In the genomic region with DNA sequence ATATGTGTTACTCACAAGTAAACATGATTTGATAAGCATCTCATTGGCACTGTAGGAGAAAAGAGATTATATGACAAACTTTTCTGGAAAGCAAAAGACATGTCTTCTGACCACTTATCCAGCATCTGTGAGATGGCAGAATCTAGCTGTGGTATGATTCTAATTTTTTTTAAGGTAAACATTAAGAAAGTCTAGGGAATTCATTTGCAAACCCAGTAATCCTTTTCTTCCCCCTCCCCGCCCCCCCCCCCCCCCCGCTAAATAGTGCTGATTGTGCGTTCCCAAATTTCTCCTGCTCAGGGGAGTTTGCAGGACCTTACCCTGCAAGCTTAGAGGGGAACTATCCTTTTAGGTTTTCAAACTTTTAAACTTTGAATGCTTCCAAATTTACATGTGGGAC, we compare ENCODE assay signal across 17 cellular contexts. TPM values are rescaled to one million over a fixed set of nuclear protein-coding genes. Genes with fewer than 3 reads are reported as not detected.
DNase-seq lines count a peak whose midpoint lies in the region; ATAC-seq and TF ChIP-seq lines count a peak whose summit lies in the region.
"Had no signal": no experiment of that assay in that cellular context is flagged by ENCODE, and none has a peak within 500 bp of the region (broad histone marks: within the 10 kb centered on the region; RNA-seq: fewer than 3 reads in every experiment).

No MANE protein-coding gene starts in this region.

- no peak overlapping the region for H3K4me2 ChIP-seq in GM23248 (ENCODE audit: unreplicated experiment)
- H3K4me2 ChIP-seq: BLaER1 had no signal

- H3K27me3 ChIP-seq in GM23248 (replicated peaks; ENCODE audit: insufficient read depth), result no peaks in the 10 kb centered on the region
- H3K27me3 ChIP-seq: BLaER1 had no signal

- WGBS in GM23248 (ENCODE audit: low coverage in 1 of 2, low lambda C conversion rate in 2 of 2, missing lambda C conversion rate in 2 of 2), 2 experiments, result 50 to 53% methylated on average over 1 to 3 of the region's 3 CpGs

- no peak overlapping the region for H3K9ac ChIP-seq in GM23248
- H3K9ac ChIP-seq: BLaER1 had no signal

- H3K4me1 ChIP-seq in GM23248 (ENCODE audit: insufficient read depth), result peaks cover 16% of the 10 kb centered on the region
- H3K4me1 ChIP-seq: BLaER1, Caco-2 had no signal

- intact Hi-C loops in natural killer cell (cut with micrococcal nuclease), result no loop called here

- H3K4me3 ChIP-seq in GM23248, result no peak overlapping the region
- H3K4me3 ChIP-seq: BLaER1 had no signal

- H3K79me2 ChIP-seq in GM23248 (ENCODE audit: insufficient read depth), result peaks cover 12% of the 10 kb centered on the region

- H2AFZ ChIP-seq in GM23248, result no peak overlapping the region

- H4K20me1 ChIP-seq in GM23248 (ENCODE audit: insufficient read depth), result no peaks in the 10 kb centered on the region

- peaks cover 34% of the 10 kb centered on the region for H3K36me3 ChIP-seq in GM23248 (ENCODE audit: low read depth)

- DNase-seq in GM23248, result peak; percentile 48
- DNase-seq in M059J (ENCODE audit: low read depth), result peak; percentile 18
- DNase-seq in fibroblast of peridontal ligament (ENCODE audit: extremely low read depth), result peak; percentile 30
- DNase-seq in stimulated activated CD4-positive, alpha-beta T cell treated with anti-CD3 and anti-CD28 coated beads, Interleukin-4, amount 100 ng/mL, for 4 hours, result no peak
- DNase-seq in NCI-H526 (lab: John Stamatoyannopoulos, UW), result no peak
- DNase-seq in natural killer cell, result no peak
- DNase-seq: Caco-2; CD4-positive, CD25-positive, alpha-beta regulatory T cell; CD8-positive, alpha-beta T cell; DMS153; DMS79; EL; GF-D8; H7 had no signal

- H3K4me1 Mint-ChIP-seq in natural killer cell, result peaks cover 9 to 11% of the 10 kb centered on the region in 2 donors

- ATAC-seq in natural killer cell, result no peak
- ATAC-seq: CD8-positive, alpha-beta T cell had no signal

- H3K27ac ChIP-seq in GM23248, result peak overlapping the region; percentile 76
- H3K27ac ChIP-seq: BLaER1, C4-2B had no signal

- H3K27me3 Mint-ChIP-seq in natural killer cell (ENCODE audit: low read depth in 2 of 2), result no peaks in the 10 kb centered on the region
- H3K27me3 Mint-ChIP-seq: B cell; CD4-positive, CD25-positive, alpha-beta regulatory T cell had no signal

- H3K4me3 Mint-ChIP-seq in natural killer cell, result no peak overlapping the region
- H3K4me3 Mint-ChIP-seq: B cell; CD4-positive, CD25-positive, alpha-beta regulatory T cell; CD8-positive, alpha-beta T cell had no signal

- TF ChIP-seq CTCF in natural killer cell (IDR thresholded peaks at IDR 0.05), result no peak

- in situ Hi-C loops in GM23248 (cut with MboI), result no loop called here

- no peaks in the 10 kb centered on the region for H3K9me3 ChIP-seq in GM23248 (ENCODE audit: low read depth)
- H3K9me3 ChIP-seq: BLaER1, Caco-2 had no signal

- no peaks in the 10 kb centered on the region for H3K36me3 Mint-ChIP-seq in natural killer cell

- no peaks in the 10 kb centered on the region for H3K9me2 ChIP-seq in GM23248 (ENCODE audit: insufficient read depth)

- H3K27ac Mint-ChIP-seq in natural killer cell, result no peak overlapping the region
- H3K27ac Mint-ChIP-seq: B cell; CD4-positive, CD25-positive, alpha-beta regulatory T cell; CD8-positive, alpha-beta T cell had no signal

- peaks cover 92% of the 10 kb centered on the region for H3F3A ChIP-seq in GM23248 (ENCODE audit: insufficient read depth)

- H3K9me3 Mint-ChIP-seq in natural killer cell, result no peaks in the 10 kb centered on the region
- H3K9me3 Mint-ChIP-seq: CD4-positive, CD25-positive, alpha-beta regulatory T cell; CD8-positive, alpha-beta T cell had no signal

RNA-seq across cellular contexts. Expression of a gene that starts 12.1 kb away (rescaled TPM):
- 34.4 and 34.9 TPM in 2 replicates for total RNA-seq in GM23248 (2014; rRNA removed; shearing (Covaris generic))
- polyA plus RNA-seq in GM23248 (2016; fragmentation: Nextera tagmentation; extraction: Ambion mirVana), result 24.1 and 27.8 TPM in 2 replicates
- total RNA-seq in M059J (2014; rRNA removed; shearing (Covaris generic)), result 29.4 and 33.5 TPM in 2 replicates
- total RNA-seq in natural killer cell, result 10 to 100 TPM; 27.6 to 35.1 (median 31.0) TPM

RNA-seq across cellular contexts. Expression of a gene that starts 24.2 kb away (rescaled TPM):
- total RNA-seq in GM23248 (2014; rRNA removed; shearing (Covaris generic)), result 76.9 and 81.2 TPM in 2 replicates
- polyA plus RNA-seq in GM23248 (2016; fragmentation: Nextera tagmentation; extraction: Ambion mirVana), result 60.6 and 65.1 TPM in 2 replicates
- total RNA-seq in M059J (2014; rRNA removed; shearing (Covaris generic)), result 31.4 and 46.6 TPM in 2 replicates
- total RNA-seq in natural killer cell, result 10 to 100 TPM; 90.2 to 96.2 (median 92.0) TPM

Comparison
In these comparisons a context has a peak if more than half of its experiments do, and no peak if none do; other contexts are left out.
1. DNase-seq: peak in GM23248 (single experiment), M059J (single experiment) and fibroblast of peridontal ligament (single experiment); none in stimulated activated CD4-positive, alpha-beta T cell treated with anti-CD3 and anti-CD28 coated beads, Interleukin-4, amount 100 ng/mL, for 4 hours (0 of 2), NCI-H526 (0 of 2) and natural killer cell (single experiment).